9 cellular contexts compared by ENCODE assay signal in genomic region chr14:101781240-101782061, GRCh38. TPM values are rescaled to one million over a fixed set of nuclear protein-coding genes. Genes with fewer than 3 reads are reported as not detected.
DNase-seq lines count a peak whose midpoint lies in the region; ATAC-seq, FAIRE-seq and TF ChIP-seq lines count a peak whose summit lies in the region.
"Had no signal": no experiment of that assay in that cellular context is flagged by ENCODE, and none has a peak within 500 bp of the region (broad histone marks: within the 10 kb centered on the region; RNA-seq: fewer than 3 reads in every experiment).

No MANE protein-coding gene starts in this region.

- H3K4me3 ChIP-seq in GM06990 (replicated peaks; ENCODE audit: low read depth, low read length) (peak overlapping the region; percentile 56), duodenal mucosa (ENCODE audit: low read depth in 1 of 2, low read length in 2 of 2) (peak overlapping the region; percentile 40 to 61), mucosa of descending colon (no peak overlapping the region), thyroid gland (replicated peaks in 1 of 3) (peak overlapping the region in 2 of 3 donors; percentile 37 to 46), small intestine (ENCODE audit: low read depth in 1 of 2, low read length in 2 of 2) (peak overlapping the region in 1 of 2 donors; percentile 64)

- TF ChIP-seq CTCF in GM06990 (IDR thresholded peaks at IDR 0.05; ENCODE audit: insufficient read depth, low read length, poor library complexity, severe bottlenecking) (no peak), mucosa of descending colon (IDR thresholded peaks at IDR 0.05) (no peak), thyroid gland (IDR thresholded peaks at IDR 0.05) (no peak)

- H3K9me3 ChIP-seq in duodenal mucosa (ENCODE audit: control insufficient read depth in 1 of 2, low read length in 2 of 2) (no peaks in the 10 kb centered on the region), mucosa of descending colon (no peaks in the 10 kb centered on the region), thyroid gland (no peaks in the 10 kb centered on the region), small intestine (ENCODE audit: control insufficient read depth, low read depth) (no peaks in the 10 kb centered on the region)

- intact Hi-C loops in mucosa of descending colon (cut with DNase I, micrococcal nuclease) (no loop called here), thyroid gland (cut with DNase I) (no loop called here)

- DNase-seq in GM06990 (ENCODE audit: extremely low read depth, insufficient read length), result no peak
- peak; percentile 28 for DNase-seq in T-helper 9 cell
- DNase-seq in mucosa of descending colon, result peak in 2 of 3 donors; percentile 48 to 56
- peak; percentile 14 to 25 for DNase-seq in thyroid gland
- no peak for DNase-seq in small intestine
- DNase-seq in anterior cingulate cortex (lab: John Stamatoyannopoulos, UW), result no peak
- no peak for DNase-seq in NCI-H446 (lab: John Stamatoyannopoulos, UW)

- no peak for TF ChIP-seq POLR2A in thyroid gland (IDR thresholded peaks at IDR 0.05)

- H3K4me1 ChIP-seq in duodenal mucosa (ENCODE audit: control insufficient read depth in 1 of 2, insufficient read depth in 2 of 2, low read length in 2 of 2), result peaks cover 0 to 4% of the 10 kb centered on the region in 2 donors
- peaks cover 15% of the 10 kb centered on the region for H3K4me1 ChIP-seq in mucosa of descending colon (ENCODE audit: low read depth)
- peaks cover 16% of the 10 kb centered on the region in 2 donors for H3K4me1 ChIP-seq in thyroid gland
- H3K4me1 ChIP-seq in small intestine (ENCODE audit: control insufficient read depth in 2 of 2, insufficient read depth in 1 of 2, low read depth in 1 of 2, low read length in 1 of 2), result no peaks in the 10 kb centered on the region

- FAIRE-seq in small intestine (lab: Jason Lieb, UNC), result no peak

- H3K36me3 ChIP-seq in GM06990 (ENCODE audit: control insufficient read depth, insufficient read depth, low read length), result no peaks in the 10 kb centered on the region
- H3K36me3 ChIP-seq in duodenal mucosa (ENCODE audit: control insufficient read depth in 1 of 2, insufficient read depth in 2 of 2, low read length in 2 of 2), result no peaks in the 10 kb centered on the region
- H3K36me3 ChIP-seq in mucosa of descending colon (ENCODE audit: low read depth), result no peaks in the 10 kb centered on the region
- H3K36me3 ChIP-seq in thyroid gland, result no peaks in the 10 kb centered on the region
- no peaks in the 10 kb centered on the region for H3K36me3 ChIP-seq in small intestine (ENCODE audit: control insufficient read depth in 2 of 2, insufficient read depth in 2 of 2, low read length in 2 of 2)

- 3 to 4% methylated on average over 18 to 24 of the region's 67 CpGs for WGBS in thyroid gland, 2 donors
- 1% methylated on average over 55 to 67 of the region's 67 CpGs for WGBS in small intestine, 3 donors

- no peak overlapping the region for H3K27ac ChIP-seq in duodenal mucosa (ENCODE audit: low read depth, low read length)
- no peak overlapping the region for H3K27ac ChIP-seq in thyroid gland
- H3K27ac ChIP-seq in small intestine (ENCODE audit: low read depth in 1 of 2, low read length in 1 of 2), result no peak overlapping the region
- H3K27ac ChIP-seq: KMS-11 had no signal

- ATAC-seq in mucosa of descending colon, result peak; percentile 79

- peaks cover 1% of the 10 kb centered on the region; the same call in 1 of the 2 replicates for H3K27me3 ChIP-seq in GM06990 (replicated peaks; ENCODE audit: control insufficient read depth, insufficient read depth, low read length)
- H3K27me3 ChIP-seq in duodenal mucosa (ENCODE audit: control insufficient read depth in 1 of 2, insufficient read depth in 2 of 2, low read length in 2 of 2), result peaks cover 4 to 10% of the 10 kb centered on the region in 2 donors
- H3K27me3 ChIP-seq in thyroid gland, result no peaks in the 10 kb centered on the region
- peaks cover 0 to 5% of the 10 kb centered on the region in 2 donors for H3K27me3 ChIP-seq in small intestine (ENCODE audit: control insufficient read depth in 2 of 2, insufficient read depth in 2 of 2, low read length in 2 of 2)

- H3K9ac ChIP-seq in duodenal mucosa (ENCODE audit: low read depth in 1 of 2, low read length in 2 of 2), result peak overlapping the region in 1 of 2 donors; percentile 38
- H3K9ac ChIP-seq: KMS-11 had no signal

RNA-seq across cellular contexts. Expression of gene PPP2R5C, which starts 19.9 kb away (rescaled TPM):
- total RNA-seq in mucosa of descending colon, result 100 to 1,000 TPM; 131 to 173 (median 160) TPM
- 100 to 1,000 TPM; 105 to 209 (median 141) TPM for total RNA-seq in thyroid gland
- polyA plus RNA-seq in small intestine, result 10 to 100 TPM; 59.6 to 77.2 (median 71.3) TPM

Comparison
In these comparisons a context has a peak if more than half of its experiments do, and no peak if none do; other contexts are left out.
1. DNase-seq: peak in T-helper 9 cell (single experiment), mucosa of descending colon (2 of 3) and thyroid gland (2 of 2); none in GM06990 (single experiment), small intestine (single experiment), anterior cingulate cortex (0 of 58) and NCI-H446 (0 of 2).